ENCODE assay signal across 9 cellular contexts in the genomic region with DNA sequence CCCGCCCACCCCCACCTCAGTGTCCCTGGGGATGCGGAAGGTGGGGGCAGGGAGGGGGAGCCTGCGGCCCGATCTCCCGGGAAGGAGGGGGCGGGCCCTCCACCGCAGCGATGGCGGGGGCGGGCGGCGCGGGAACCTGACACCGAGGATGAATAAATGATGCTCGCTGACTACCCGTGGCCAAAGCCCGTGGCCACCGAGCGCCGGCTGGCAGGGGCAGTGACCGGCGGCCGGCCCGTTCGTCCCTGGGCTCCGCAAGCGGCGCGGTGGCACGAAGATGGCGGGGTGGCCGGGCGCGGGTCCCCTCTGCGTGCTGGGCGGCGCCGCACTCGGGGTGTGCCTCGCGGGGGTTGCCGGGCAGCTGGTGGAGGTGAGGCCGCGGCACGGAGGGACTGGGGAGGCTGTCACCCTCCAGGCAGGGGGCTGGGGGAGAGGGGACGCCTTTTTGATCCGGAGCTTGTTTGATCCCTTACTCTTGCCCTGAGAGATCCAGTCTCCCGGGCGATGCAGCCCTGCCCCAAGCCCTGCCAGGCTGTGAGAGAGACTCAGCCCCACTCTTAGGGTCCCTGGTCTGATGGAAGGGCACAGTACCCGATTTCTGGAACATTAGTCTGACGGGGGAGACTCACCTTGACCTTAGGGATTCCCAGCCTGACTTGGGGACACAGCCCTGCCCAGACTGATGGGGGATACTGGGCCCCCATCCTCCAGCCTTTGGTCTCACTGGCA. TPM values are rescaled to one million over a fixed set of nuclear protein-coding genes. Genes with fewer than 3 reads are reported as not detected.
DNase-seq lines count a peak whose midpoint lies in the region; ATAC-seq and TF ChIP-seq lines count a peak whose summit lies in the region.
"Had no signal": no experiment of that assay in that cellular context is flagged by ENCODE, and none has a peak within 500 bp of the region (broad histone marks: within the 10 kb centered on the region; RNA-seq: fewer than 3 reads in every experiment).

A gene with protein sequence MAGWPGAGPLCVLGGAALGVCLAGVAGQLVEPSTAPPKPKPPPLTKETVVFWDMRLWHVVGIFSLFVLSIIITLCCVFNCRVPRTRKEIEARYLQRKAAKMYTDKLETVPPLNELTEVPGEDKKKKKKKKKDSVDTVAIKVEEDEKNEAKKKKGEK (plus strand): TSS at position 182 of the 729 bp plus-strand sequence. CDS start 96 bp downstream, at position 278.

- H3K4me1 Mint-ChIP-seq in activated T-cell treated with anti-CD3 and anti-CD28 coated beads, Interleukin-2, amount 50 U/mL, for 24 hours (ENCODE audit: low read depth) = peaks cover 12% of the 10 kb centered on the region

- TF ChIP-seq CTCF in ascending aorta (IDR thresholded peaks at IDR 0.05) = no peak
- no peak for TF ChIP-seq CTCF in tibial artery (IDR thresholded peaks at IDR 0.05)

- H3K27ac ChIP-seq in ascending aorta = peak within 1 kb of the TSS in 1 of 2 donors; percentile 29
- peak within 1 kb of the TSS; percentile 29 to 44 for H3K27ac ChIP-seq in tibial artery

- H3K4me1 ChIP-seq in ascending aorta (peaks cover 14 to 25% of the 10 kb centered on the region in 2 donors), tibial artery (peaks cover under 1 to 41% (median 35%) of the 10 kb centered on the region in 4 donors)

- no peaks in the 10 kb centered on the region for H3K27me3 ChIP-seq in ascending aorta
- no peaks in the 10 kb centered on the region for H3K27me3 ChIP-seq in tibial artery

- intact Hi-C loops in ascending aorta (cut with DNase I) (loop anchor here (5.0 kb wide), 2 partner anchors 146 to 621 kb away; no protein-coding TSS in a partner anchor), tibial artery (cut with DNase I; ENCODE audit: low total_unique reads) (loop anchor here (10.0 kb wide), 2 partner anchors 153 to 293 kb away; no protein-coding TSS in a partner anchor)

- no peak for DNase-seq in activated T-cell treated with anti-CD3 and anti-CD28 coated beads, Interleukin-2, amount 50 U/mL, for 24 hours
- DNase-seq in activated T-cell treated with anti-CD3 and anti-CD28 coated beads for 4 hours = no peak
- DNase-seq in ascending aorta (ENCODE audit: low spot score in 2 of 2) = no peak
- peak; percentile 41 for DNase-seq in iPS-NIHi7 (ENCODE audit: extremely low spot score)
- no peak for DNase-seq in tibial artery
- DNase-seq in OCI-M1 (lab: John Stamatoyannopoulos, UW) = no peak
- DNase-seq in middle frontal gyrus (ENCODE audit: extremely low spot score, low spot score) = no peak

- H3K27ac Mint-ChIP-seq in activated T-cell treated with anti-CD3 and anti-CD28 coated beads, Interleukin-2, amount 50 U/mL, for 24 hours = no peak within 1 kb of the TSS

- H3K4me3 ChIP-seq in ascending aorta (peak within 1 kb of the TSS; percentile 46 to 72), tibial artery (peak within 1 kb of the TSS; percentile 47 to 57)

- H3K9me3 Mint-ChIP-seq in activated T-cell treated with anti-CD3 and anti-CD28 coated beads, Interleukin-2, amount 50 U/mL, for 24 hours = no peaks in the 10 kb centered on the region

- no peaks in the 10 kb centered on the region for H3K36me3 ChIP-seq in ascending aorta
- H3K36me3 ChIP-seq in tibial artery = no peaks in the 10 kb centered on the region

- peaks cover 4% of the 10 kb centered on the region for H3K27me3 Mint-ChIP-seq in activated T-cell treated with anti-CD3 and anti-CD28 coated beads, Interleukin-2, amount 50 U/mL, for 24 hours

- no peak for ATAC-seq in GM18519 (IDR thresholded peaks at IDR 0.05; ENCODE audit: low FRiP score, unreplicated experiment)

- no peaks in the 10 kb centered on the region for H3K36me3 Mint-ChIP-seq in activated T-cell treated with anti-CD3 and anti-CD28 coated beads, Interleukin-2, amount 50 U/mL, for 24 hours (ENCODE audit: low read depth)

- peak within 1 kb of the TSS; percentile 15 for H3K4me3 Mint-ChIP-seq in activated T-cell treated with anti-CD3 and anti-CD28 coated beads, Interleukin-2, amount 50 U/mL, for 24 hours

- H3K9me3 ChIP-seq in ascending aorta (no peaks in the 10 kb centered on the region), tibial artery (no peaks in the 10 kb centered on the region)

RNA-seq across cellular contexts. Expression of the gene that starts here (rescaled TPM):
- 8.5 TPM for total RNA-seq in ascending aorta
- total RNA-seq: T-helper 2 cell treated with Interferon-gamma antibody and Interleukin-4, amounts not matched to agents 100 ng/mL and 5 ng/mL, for 36 hours had no signal
